ENCODE assay signal across 13 cellular contexts in the genomic region with DNA sequence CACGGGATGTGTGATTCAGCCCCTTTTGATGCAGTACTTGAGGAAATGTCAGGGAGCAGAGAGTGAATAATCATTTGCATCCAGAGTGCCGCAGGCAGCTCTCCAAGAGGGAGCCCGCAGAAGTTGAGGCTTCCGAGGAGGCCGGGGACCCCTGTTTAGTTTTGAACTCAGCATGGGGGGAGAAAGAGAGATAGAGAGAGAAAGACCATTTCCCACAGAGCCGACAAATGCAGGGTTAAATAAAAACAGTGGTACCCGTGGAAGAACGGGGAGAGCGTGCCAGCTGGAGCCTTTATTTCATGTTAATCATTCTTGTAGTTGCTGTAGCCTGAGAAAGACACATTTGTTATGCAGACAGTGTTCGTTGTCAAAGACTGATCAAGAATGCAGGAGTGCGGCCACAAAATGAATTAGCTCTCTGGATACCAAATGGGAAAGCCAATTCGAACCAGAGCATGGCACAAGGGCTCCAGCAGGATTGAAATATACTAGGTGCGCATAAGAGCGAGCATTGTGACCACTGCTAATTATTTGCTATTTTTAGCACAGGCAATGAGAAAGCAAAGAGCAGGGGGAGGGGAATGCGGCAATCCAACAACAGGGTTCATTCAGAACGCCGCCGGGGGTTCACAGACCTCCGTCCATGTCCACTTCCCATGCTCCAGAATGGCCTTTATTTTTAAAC.
A peak's percentile ranks its signal among the peaks of the same experiment; 100 is the strongest.
DNase-seq lines count a peak whose midpoint lies in the region; ATAC-seq lines count a peak whose summit lies in the region.
"Had no signal": no experiment of that assay in that cellular context is flagged by ENCODE, and none has a peak within 500 bp of the region (broad histone marks: within the 10 kb centered on the region; RNA-seq: fewer than 3 reads in every experiment).

No MANE protein-coding gene starts in this region.

- DNase-seq in M059J (ENCODE audit: low read depth), result peak; percentile 0
- no peak for DNase-seq in memory B cell (ENCODE audit: low spot score in 2 of 2)
- peak; percentile 9 for DNase-seq in renal cortical epithelial cell (ENCODE audit: low read depth)
- no peak for DNase-seq in GF-D8 (lab: John Stamatoyannopoulos, UW)
- no peak for DNase-seq in NCI-H2196 (lab: John Stamatoyannopoulos, UW; ENCODE audit: unreplicated experiment)
- DNase-seq in stimulated activated naive CD8-positive, alpha-beta T cell treated with anti-CD3 and anti-CD28 coated beads, Interleukin-15, amount 100 ng/mL, for 72 hours, result no peak
- DNase-seq: activated CD4-positive, alpha-beta T cell treated with anti-CD3 and anti-CD28 coated beads, Interleukin-2, amount 10 ng/mL, durations not matched to agents 7 days and 5 days; activated T-cell treated with anti-CD3 and anti-CD28 coated beads, Interleukin-2, amount 50 U/mL, for 72 hours; effector memory CD8-positive, alpha-beta T cell; HCEC 1CT; NCI-H2227 treated with DMSO at 0.1 percent for 48 hours had no signal

- H3K36me3 Mint-ChIP-seq in memory B cell, result no peaks in the 10 kb centered on the region

- no peaks in the 10 kb centered on the region for H3K36me3 ChIP-seq in endocrine pancreas (ENCODE audit: control insufficient read depth, insufficient read depth, low read length)
- H3K36me3 ChIP-seq: ascending aorta had no signal

- H3K4me3 Mint-ChIP-seq in memory B cell, result peak overlapping the region; percentile 28
- H3K4me3 Mint-ChIP-seq in stimulated activated naive CD8-positive, alpha-beta T cell treated with anti-CD3 and anti-CD28 coated beads, Interleukin-15, amount 100 ng/mL, for 72 hours, result no peak overlapping the region
- H3K4me3 Mint-ChIP-seq: activated CD4-positive, alpha-beta T cell treated with anti-CD3 and anti-CD28 coated beads, Interleukin-2, amount 10 ng/mL, durations not matched to agents 7 days and 5 days; activated T-cell treated with anti-CD3 and anti-CD28 coated beads, Interleukin-2, amount 50 U/mL, for 72 hours; effector memory CD8-positive, alpha-beta T cell had no signal

- H3K9me3 Mint-ChIP-seq in memory B cell, result no peaks in the 10 kb centered on the region
- H3K9me3 Mint-ChIP-seq in stimulated activated naive CD8-positive, alpha-beta T cell treated with anti-CD3 and anti-CD28 coated beads, Interleukin-15, amount 100 ng/mL, for 72 hours, result no peaks in the 10 kb centered on the region
- H3K9me3 Mint-ChIP-seq: activated CD4-positive, alpha-beta T cell treated with anti-CD3 and anti-CD28 coated beads, Interleukin-2, amount 10 ng/mL, durations not matched to agents 7 days and 5 days; activated T-cell treated with anti-CD3 and anti-CD28 coated beads, Interleukin-2, amount 50 U/mL, for 72 hours; effector memory CD8-positive, alpha-beta T cell had no signal

- no peaks in the 10 kb centered on the region for H3K27me3 Mint-ChIP-seq in memory B cell
- H3K27me3 Mint-ChIP-seq in stimulated activated naive CD8-positive, alpha-beta T cell treated with anti-CD3 and anti-CD28 coated beads, Interleukin-15, amount 100 ng/mL, for 72 hours, result no peaks in the 10 kb centered on the region
- H3K27me3 Mint-ChIP-seq: activated CD4-positive, alpha-beta T cell treated with anti-CD3 and anti-CD28 coated beads, Interleukin-2, amount 10 ng/mL, durations not matched to agents 7 days and 5 days; effector memory CD8-positive, alpha-beta T cell had no signal

- peaks cover 2% of the 10 kb centered on the region for H3K4me1 Mint-ChIP-seq in memory B cell
- H3K4me1 Mint-ChIP-seq in stimulated activated naive CD8-positive, alpha-beta T cell treated with anti-CD3 and anti-CD28 coated beads, Interleukin-15, amount 100 ng/mL, for 72 hours, result no peaks in the 10 kb centered on the region
- H3K4me1 Mint-ChIP-seq: activated CD4-positive, alpha-beta T cell treated with anti-CD3 and anti-CD28 coated beads, Interleukin-2, amount 10 ng/mL, durations not matched to agents 7 days and 5 days had no signal

- H3K4me3 ChIP-seq in endocrine pancreas (ENCODE audit: control insufficient read depth, insufficient read depth, low read length), result peak overlapping the region; percentile 8
- H3K4me3 ChIP-seq: ascending aorta had no signal

- H3K9me3 ChIP-seq in endocrine pancreas (ENCODE audit: control insufficient read depth, low read length), result no peaks in the 10 kb centered on the region
- H3K9me3 ChIP-seq: ascending aorta had no signal

- H3K27ac Mint-ChIP-seq in memory B cell, result no peak overlapping the region
- no peak overlapping the region for H3K27ac Mint-ChIP-seq in stimulated activated naive CD8-positive, alpha-beta T cell treated with anti-CD3 and anti-CD28 coated beads, Interleukin-15, amount 100 ng/mL, for 72 hours
- H3K27ac Mint-ChIP-seq: activated CD4-positive, alpha-beta T cell treated with anti-CD3 and anti-CD28 coated beads, Interleukin-2, amount 10 ng/mL, durations not matched to agents 7 days and 5 days; activated T-cell treated with anti-CD3 and anti-CD28 coated beads, Interleukin-2, amount 50 U/mL, for 72 hours; effector memory CD8-positive, alpha-beta T cell had no signal

- H3K4me1 ChIP-seq in endocrine pancreas (ENCODE audit: control insufficient read depth, insufficient read depth, low read length), result no peaks in the 10 kb centered on the region
- H3K4me1 ChIP-seq: ascending aorta had no signal

- no peak overlapping the region for H3K9ac ChIP-seq in endocrine pancreas (ENCODE audit: control insufficient read depth, insufficient read depth, low read length)

- H3K27me3 ChIP-seq in endocrine pancreas (ENCODE audit: control insufficient read depth, insufficient read depth, low read length), result no peaks in the 10 kb centered on the region
- H3K27me3 ChIP-seq: ascending aorta had no signal

- ATAC-seq in memory B cell (ENCODE audit: low read depth), result no peak
- ATAC-seq in stimulated activated naive CD8-positive, alpha-beta T cell treated with anti-CD3 and anti-CD28 coated beads, Interleukin-15, amount 100 ng/mL, for 72 hours, result no peak
- ATAC-seq: activated T-cell treated with anti-CD3 and anti-CD28 coated beads, Interleukin-2, amount 50 U/mL, for 72 hours; effector memory CD8-positive, alpha-beta T cell had no signal

Comparison
In these comparisons a context has a peak if more than half of its experiments do, and no peak if none do; other contexts are left out.
1. DNase-seq: peak in M059J (single experiment) and renal cortical epithelial cell (single experiment); none in memory B cell (0 of 2), GF-D8 (single experiment), NCI-H2196 (single experiment) and stimulated activated naive CD8-positive, alpha-beta T cell treated with anti-CD3 and anti-CD28 coated beads, Interleukin-15, amount 100 ng/mL, for 72 hours (0 of 2).